In genomic region chr16:79864032-79864780, GRCh38 we compare ENCODE assay signal across 1 cellular context.
TF ChIP-seq lines count a peak whose summit lies in the region.

No MANE protein-coding gene starts in this region.

TF ChIP-seq in K562, 482 proteins besides CTCF, POLR2A, EP300 and RAD21 (continued from another document and continues in another):
- TF ChIP-seq, protein P1, sequence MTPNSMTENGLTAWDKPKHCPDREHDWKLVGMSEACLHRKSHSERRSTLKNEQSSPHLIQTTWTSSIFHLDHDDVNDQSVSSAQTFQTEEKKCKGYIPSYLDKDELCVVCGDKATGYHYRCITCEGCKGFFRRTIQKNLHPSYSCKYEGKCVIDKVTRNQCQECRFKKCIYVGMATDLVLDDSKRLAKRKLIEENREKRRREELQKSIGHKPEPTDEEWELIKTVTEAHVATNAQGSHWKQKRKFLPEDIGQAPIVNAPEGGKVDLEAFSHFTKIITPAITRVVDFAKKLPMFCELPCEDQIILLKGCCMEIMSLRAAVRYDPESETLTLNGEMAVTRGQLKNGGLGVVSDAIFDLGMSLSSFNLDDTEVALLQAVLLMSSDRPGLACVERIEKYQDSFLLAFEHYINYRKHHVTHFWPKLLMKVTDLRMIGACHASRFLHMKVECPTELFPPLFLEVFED (CRISPR knock-in tag; conservative IDR thresholded peaks at IDR 0.05): no peak
- TF ChIP-seq SAFB2 (IDR thresholded peaks at IDR 0.05; ENCODE audit: borderline replicate concordance, low read depth, low read length, severe bottlenecking) (no peak), MEF2A (IDR thresholded peaks at IDR 0.05; ENCODE audit: control insufficient read depth, low read depth, low read length) (no peak), KAT7 (CRISPR knock-in tag; IDR thresholded peaks at IDR 0.05; ENCODE audit: borderline replicate concordance) (no peak), DACH1 (IDR thresholded peaks at IDR 0.05; ENCODE audit: partially characterized antibody) (no peak), DIDO1 (tag; IDR thresholded peaks at IDR 0.05; ENCODE audit: low read depth) (0 out of 2 replicates have a peak, but pooled peaks have one; percentile 33), NFYB (IDR thresholded peaks at IDR 0.05; ENCODE audit: extremely low read depth, insufficient read length) (no peak), CSDE1 (IDR thresholded peaks at IDR 0.05) (no peak), DDX20 (tag; IDR thresholded peaks at IDR 0.05; ENCODE audit: low read depth) (no peak), PCBP1 (IDR thresholded peaks at IDR 0.05; ENCODE audit: low read depth, low read length, poor library complexity, severe bottlenecking) (no peak), CAMTA2 (CRISPR knock-in tag; conservative IDR thresholded peaks at IDR 0.05) (no peak), ARID2 (IDR thresholded peaks at IDR 0.05) (no peak), ETV1 (tag; conservative IDR thresholded peaks at IDR 0.05; ENCODE audit: low read depth) (no peak), SREBF1 (IDR thresholded peaks at IDR 0.05; ENCODE audit: borderline replicate concordance, low read depth, low read length) (no peak), NR4A1 (CRISPR knock-in tag; IDR thresholded peaks at IDR 0.05) (no peak), NR4A1 (tag; IDR thresholded peaks at IDR 0.05) (no peak), GABPB2 (CRISPR knock-in tag; conservative IDR thresholded peaks at IDR 0.05) (no peak), CCNT2 (IDR thresholded peaks at IDR 0.05; ENCODE audit: borderline replicate concordance, extremely low read depth, insufficient read length, low read depth, low read length) (no peak), JUNB (CRISPR knock-in tag; conservative IDR thresholded peaks at IDR 0.05) (no peak), MCM5 (IDR thresholded peaks at IDR 0.05; ENCODE audit: low read depth) (no peak), ZNF717 (CRISPR knock-in tag; IDR thresholded peaks at IDR 0.05) (peak; percentile 74; the same call in 1 of the 2 replicates), BRF1 (IDR thresholded peaks at IDR 0.05; ENCODE audit: borderline replicate concordance, extremely low read depth, insufficient read length) (no peak), TOE1 (IDR thresholded peaks at IDR 0.05; ENCODE audit: borderline replicate concordance) (no peak), TOE1 (CRISPR knock-in tag; IDR thresholded peaks at IDR 0.05; ENCODE audit: borderline replicate concordance, low read depth) (no peak), SMAD3 (CRISPR knock-in tag; conservative IDR thresholded peaks at IDR 0.05) (0 out of 2 replicates have a peak, but pooled peaks have one; percentile 0), ZNF766 (CRISPR knock-in tag; conservative IDR thresholded peaks at IDR 0.05) (no peak), RBM14 (IDR thresholded peaks at IDR 0.05; ENCODE audit: borderline replicate concordance, insufficient read depth, low read depth, low read length) (no peak), MCM7 (IDR thresholded peaks at IDR 0.05) (no peak), ZNF764 (CRISPR knock-in tag; IDR thresholded peaks at IDR 0.05; ENCODE audit: low read depth) (no peak), ZNF23 (CRISPR knock-in tag; IDR thresholded peaks at IDR 0.05) (no peak), ZNF3 (CRISPR knock-in tag; IDR thresholded peaks at IDR 0.05) (no peak), ELF1 (tag; IDR thresholded peaks at IDR 0.05) (no peak), ZNF586 (CRISPR knock-in tag; conservative IDR thresholded peaks at IDR 0.05) (0 out of 2 replicates have a peak, but pooled peaks have one; percentile 1), RBFOX2 (IDR thresholded peaks at IDR 0.05; ENCODE audit: low read depth, low read length) (no peak), ZKSCAN3 (CRISPR knock-in tag; IDR thresholded peaks at IDR 0.05) (no peak), CBX3 (IDR thresholded peaks at IDR 0.05; ENCODE audit: borderline replicate concordance in 1 of 2, low read length in 2 of 2) (no peak), ZBTB7A (IDR thresholded peaks at IDR 0.05; ENCODE audit: borderline replicate concordance, control insufficient read depth, low read depth, low read length) (no peak), SMARCA5 (IDR thresholded peaks at IDR 0.05) (no peak), E2F3 (CRISPR knock-in tag; IDR thresholded peaks at IDR 0.05) (no peak), NCOA2 (IDR thresholded peaks at IDR 0.05; ENCODE audit: partially characterized antibody in 2 of 2) (no peak), SAFB (IDR thresholded peaks at IDR 0.05; ENCODE audit: borderline replicate concordance, low read depth, low read length) (no peak), OTX1 (CRISPR knock-in tag; IDR thresholded peaks at IDR 0.05) (no peak), PHTF2 (CRISPR knock-in tag; IDR thresholded peaks at IDR 0.05) (no peak), TCF3 (CRISPR knock-in tag; IDR thresholded peaks at IDR 0.05) (no peak), POLR2H (tag; IDR thresholded peaks at IDR 0.05; ENCODE audit: low read depth) (peak; percentile 77), EGR1 (conservative IDR thresholded peaks at IDR 0.05) (no peak), TEAD2 (tag; IDR thresholded peaks at IDR 0.05) (no peak)
- TF ChIP-seq, protein P2, sequence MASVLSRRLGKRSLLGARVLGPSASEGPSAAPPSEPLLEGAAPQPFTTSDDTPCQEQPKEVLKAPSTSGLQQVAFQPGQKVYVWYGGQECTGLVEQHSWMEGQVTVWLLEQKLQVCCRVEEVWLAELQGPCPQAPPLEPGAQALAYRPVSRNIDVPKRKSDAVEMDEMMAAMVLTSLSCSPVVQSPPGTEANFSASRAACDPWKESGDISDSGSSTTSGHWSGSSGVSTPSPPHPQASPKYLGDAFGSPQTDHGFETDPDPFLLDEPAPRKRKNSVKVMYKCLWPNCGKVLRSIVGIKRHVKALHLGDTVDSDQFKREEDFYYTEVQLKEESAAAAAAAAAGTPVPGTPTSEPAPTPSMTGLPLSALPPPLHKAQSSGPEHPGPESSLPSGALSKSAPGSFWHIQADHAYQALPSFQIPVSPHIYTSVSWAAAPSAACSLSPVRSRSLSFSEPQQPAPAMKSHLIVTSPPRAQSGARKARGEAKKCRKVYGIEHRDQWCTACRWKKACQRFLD (CRISPR knock-in tag; IDR thresholded peaks at IDR 0.05): peak; percentile 54
- TF ChIP-seq, protein P3, sequence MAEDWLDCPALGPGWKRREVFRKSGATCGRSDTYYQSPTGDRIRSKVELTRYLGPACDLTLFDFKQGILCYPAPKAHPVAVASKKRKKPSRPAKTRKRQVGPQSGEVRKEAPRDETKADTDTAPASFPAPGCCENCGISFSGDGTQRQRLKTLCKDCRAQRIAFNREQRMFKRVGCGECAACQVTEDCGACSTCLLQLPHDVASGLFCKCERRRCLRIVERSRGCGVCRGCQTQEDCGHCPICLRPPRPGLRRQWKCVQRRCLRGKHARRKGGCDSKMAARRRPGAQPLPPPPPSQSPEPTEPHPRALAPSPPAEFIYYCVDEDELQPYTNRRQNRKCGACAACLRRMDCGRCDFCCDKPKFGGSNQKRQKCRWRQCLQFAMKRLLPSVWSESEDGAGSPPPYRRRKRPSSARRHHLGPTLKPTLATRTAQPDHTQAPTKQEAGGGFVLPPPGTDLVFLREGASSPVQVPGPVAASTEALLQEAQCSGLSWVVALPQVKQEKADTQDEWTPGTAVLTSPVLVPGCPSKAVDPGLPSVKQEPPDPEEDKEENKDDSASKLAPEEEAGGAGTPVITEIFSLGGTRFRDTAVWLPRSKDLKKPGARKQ (CRISPR knock-in tag; IDR thresholded peaks at IDR 0.05): no peak
- TF ChIP-seq, protein P4, sequence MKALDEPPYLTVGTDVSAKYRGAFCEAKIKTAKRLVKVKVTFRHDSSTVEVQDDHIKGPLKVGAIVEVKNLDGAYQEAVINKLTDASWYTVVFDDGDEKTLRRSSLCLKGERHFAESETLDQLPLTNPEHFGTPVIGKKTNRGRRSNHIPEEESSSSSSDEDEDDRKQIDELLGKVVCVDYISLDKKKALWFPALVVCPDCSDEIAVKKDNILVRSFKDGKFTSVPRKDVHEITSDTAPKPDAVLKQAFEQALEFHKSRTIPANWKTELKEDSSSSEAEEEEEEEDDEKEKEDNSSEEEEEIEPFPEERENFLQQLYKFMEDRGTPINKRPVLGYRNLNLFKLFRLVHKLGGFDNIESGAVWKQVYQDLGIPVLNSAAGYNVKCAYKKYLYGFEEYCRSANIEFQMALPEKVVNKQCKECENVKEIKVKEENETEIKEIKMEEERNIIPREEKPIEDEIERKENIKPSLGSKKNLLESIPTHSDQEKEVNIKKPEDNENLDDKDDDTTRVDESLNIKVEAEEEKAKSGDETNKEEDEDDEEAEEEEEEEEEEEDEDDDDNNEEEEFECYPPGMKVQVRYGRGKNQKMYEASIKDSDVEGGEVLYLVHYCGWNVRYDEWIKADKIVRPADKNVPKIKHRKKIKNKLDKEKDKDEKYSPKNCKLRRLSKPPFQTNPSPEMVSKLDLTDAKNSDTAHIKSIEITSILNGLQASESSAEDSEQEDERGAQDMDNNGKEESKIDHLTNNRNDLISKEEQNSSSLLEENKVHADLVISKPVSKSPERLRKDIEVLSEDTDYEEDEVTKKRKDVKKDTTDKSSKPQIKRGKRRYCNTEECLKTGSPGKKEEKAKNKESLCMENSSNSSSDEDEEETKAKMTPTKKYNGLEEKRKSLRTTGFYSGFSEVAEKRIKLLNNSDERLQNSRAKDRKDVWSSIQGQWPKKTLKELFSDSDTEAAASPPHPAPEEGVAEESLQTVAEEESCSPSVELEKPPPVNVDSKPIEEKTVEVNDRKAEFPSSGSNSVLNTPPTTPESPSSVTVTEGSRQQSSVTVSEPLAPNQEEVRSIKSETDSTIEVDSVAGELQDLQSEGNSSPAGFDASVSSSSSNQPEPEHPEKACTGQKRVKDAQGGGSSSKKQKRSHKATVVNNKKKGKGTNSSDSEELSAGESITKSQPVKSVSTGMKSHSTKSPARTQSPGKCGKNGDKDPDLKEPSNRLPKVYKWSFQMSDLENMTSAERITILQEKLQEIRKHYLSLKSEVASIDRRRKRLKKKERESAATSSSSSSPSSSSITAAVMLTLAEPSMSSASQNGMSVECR (CRISPR knock-in tag; IDR thresholded peaks at IDR 0.05): no peak
- TF ChIP-seq, protein P5, sequence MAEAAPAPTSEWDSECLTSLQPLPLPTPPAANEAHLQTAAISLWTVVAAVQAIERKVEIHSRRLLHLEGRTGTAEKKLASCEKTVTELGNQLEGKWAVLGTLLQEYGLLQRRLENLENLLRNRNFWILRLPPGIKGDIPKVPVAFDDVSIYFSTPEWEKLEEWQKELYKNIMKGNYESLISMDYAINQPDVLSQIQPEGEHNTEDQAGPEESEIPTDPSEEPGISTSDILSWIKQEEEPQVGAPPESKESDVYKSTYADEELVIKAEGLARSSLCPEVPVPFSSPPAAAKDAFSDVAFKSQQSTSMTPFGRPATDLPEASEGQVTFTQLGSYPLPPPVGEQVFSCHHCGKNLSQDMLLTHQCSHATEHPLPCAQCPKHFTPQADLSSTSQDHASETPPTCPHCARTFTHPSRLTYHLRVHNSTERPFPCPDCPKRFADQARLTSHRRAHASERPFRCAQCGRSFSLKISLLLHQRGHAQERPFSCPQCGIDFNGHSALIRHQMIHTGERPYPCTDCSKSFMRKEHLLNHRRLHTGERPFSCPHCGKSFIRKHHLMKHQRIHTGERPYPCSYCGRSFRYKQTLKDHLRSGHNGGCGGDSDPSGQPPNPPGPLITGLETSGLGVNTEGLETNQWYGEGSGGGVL (CRISPR knock-in tag; IDR thresholded peaks at IDR 0.05): no peak
- TF ChIP-seq, protein P6, sequence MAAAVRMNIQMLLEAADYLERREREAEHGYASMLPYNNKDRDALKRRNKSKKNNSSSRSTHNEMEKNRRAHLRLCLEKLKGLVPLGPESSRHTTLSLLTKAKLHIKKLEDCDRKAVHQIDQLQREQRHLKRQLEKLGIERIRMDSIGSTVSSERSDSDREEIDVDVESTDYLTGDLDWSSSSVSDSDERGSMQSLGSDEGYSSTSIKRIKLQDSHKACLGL (CRISPR knock-in tag; IDR thresholded peaks at IDR 0.05; ENCODE audit: borderline replicate concordance, poor library complexity, severe bottlenecking): no peak
- TF ChIP-seq, protein P7, sequence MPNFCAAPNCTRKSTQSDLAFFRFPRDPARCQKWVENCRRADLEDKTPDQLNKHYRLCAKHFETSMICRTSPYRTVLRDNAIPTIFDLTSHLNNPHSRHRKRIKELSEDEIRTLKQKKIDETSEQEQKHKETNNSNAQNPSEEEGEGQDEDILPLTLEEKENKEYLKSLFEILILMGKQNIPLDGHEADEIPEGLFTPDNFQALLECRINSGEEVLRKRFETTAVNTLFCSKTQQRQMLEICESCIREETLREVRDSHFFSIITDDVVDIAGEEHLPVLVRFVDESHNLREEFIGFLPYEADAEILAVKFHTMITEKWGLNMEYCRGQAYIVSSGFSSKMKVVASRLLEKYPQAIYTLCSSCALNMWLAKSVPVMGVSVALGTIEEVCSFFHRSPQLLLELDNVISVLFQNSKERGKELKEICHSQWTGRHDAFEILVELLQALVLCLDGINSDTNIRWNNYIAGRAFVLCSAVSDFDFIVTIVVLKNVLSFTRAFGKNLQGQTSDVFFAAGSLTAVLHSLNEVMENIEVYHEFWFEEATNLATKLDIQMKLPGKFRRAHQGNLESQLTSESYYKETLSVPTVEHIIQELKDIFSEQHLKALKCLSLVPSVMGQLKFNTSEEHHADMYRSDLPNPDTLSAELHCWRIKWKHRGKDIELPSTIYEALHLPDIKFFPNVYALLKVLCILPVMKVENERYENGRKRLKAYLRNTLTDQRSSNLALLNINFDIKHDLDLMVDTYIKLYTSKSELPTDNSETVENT (CRISPR knock-in tag; IDR thresholded peaks at IDR 0.05): no peak
- TF ChIP-seq, protein P8, sequence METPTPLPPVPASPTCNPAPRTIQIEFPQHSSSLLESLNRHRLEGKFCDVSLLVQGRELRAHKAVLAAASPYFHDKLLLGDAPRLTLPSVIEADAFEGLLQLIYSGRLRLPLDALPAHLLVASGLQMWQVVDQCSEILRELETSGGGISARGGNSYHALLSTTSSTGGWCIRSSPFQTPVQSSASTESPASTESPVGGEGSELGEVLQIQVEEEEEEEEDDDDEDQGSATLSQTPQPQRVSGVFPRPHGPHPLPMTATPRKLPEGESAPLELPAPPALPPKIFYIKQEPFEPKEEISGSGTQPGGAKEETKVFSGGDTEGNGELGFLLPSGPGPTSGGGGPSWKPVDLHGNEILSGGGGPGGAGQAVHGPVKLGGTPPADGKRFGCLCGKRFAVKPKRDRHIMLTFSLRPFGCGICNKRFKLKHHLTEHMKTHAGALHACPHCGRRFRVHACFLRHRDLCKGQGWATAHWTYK (CRISPR knock-in tag; IDR thresholded peaks at IDR 0.05): no peak
